Comparison of ENCODE assay signal across 10 cellular contexts in genomic region chr1:217135987-217136894, GRCh38.
DNase-seq lines count a peak whose midpoint lies in the region; ATAC-seq, FAIRE-seq and TF ChIP-seq lines count a peak whose summit lies in the region.
"Had no signal": no experiment of that assay in that cellular context is flagged by ENCODE, and none has a peak within 500 bp of the region (broad histone marks: within the 10 kb centered on the region; RNA-seq: fewer than 3 reads in every experiment).

No MANE protein-coding gene starts in this region.

- H3K27ac ChIP-seq in MM.1S (ENCODE audit: low read length) (no peak overlapping the region), gastroesophageal sphincter (peak overlapping the region in 1 of 4 donors; percentile 79), adrenal gland (no peak overlapping the region)
- H3K27ac ChIP-seq: vagina had no signal

- no peaks in the 10 kb centered on the region for H4K20me1 ChIP-seq in MM.1S (ENCODE audit: insufficient read depth, low read length)

- peaks cover 96% of the 10 kb centered on the region for H3K27me3 Mint-ChIP-seq in progenitor cell of endocrine pancreas
- peaks cover 93% of the 10 kb centered on the region for H3K27me3 Mint-ChIP-seq in stimulated activated naive CD8-positive, alpha-beta T cell treated with anti-CD3 and anti-CD28 coated beads, Interleukin-15, amount 100 ng/mL, for 72 hours

- H3K4me3 ChIP-seq in MM.1S (ENCODE audit: low read length) (peak overlapping the region; percentile 70), gastroesophageal sphincter (peak overlapping the region; percentile 31 to 58), adrenal gland (peak overlapping the region in 1 of 4 donors; percentile 49)

- peak overlapping the region; percentile 90 for H3K4me2 ChIP-seq in MM.1S (ENCODE audit: low read depth, low read length)

- H3K9ac ChIP-seq in ES-I3 (ENCODE audit: low read depth, low read length) (peak overlapping the region; percentile 52; the same call in 1 of the 2 replicates), MM.1S (ENCODE audit: low read length) (no peak overlapping the region)

- intact Hi-C loops in adrenal gland (cut with DNase I), result no loop called here

- H3K4me3 Mint-ChIP-seq in progenitor cell of endocrine pancreas (ENCODE audit: low read depth), result peak overlapping the region; percentile 72
- H3K4me3 Mint-ChIP-seq in stimulated activated naive CD8-positive, alpha-beta T cell treated with anti-CD3 and anti-CD28 coated beads, Interleukin-15, amount 100 ng/mL, for 72 hours, result peak overlapping the region in 1 of 2 donors; percentile 12

- no peak for TF ChIP-seq CTCF in MM.1S (IDR thresholded peaks at IDR 0.05; ENCODE audit: low read length)
- TF ChIP-seq CTCF in gastroesophageal sphincter (IDR thresholded peaks at IDR 0.05), result peak in 1 of 4 experiments; percentile 24
- TF ChIP-seq CTCF in progenitor cell of endocrine pancreas (IDR thresholded peaks at IDR 0.05; ENCODE audit: unreplicated experiment), result no peak
- TF ChIP-seq CTCF in adrenal gland (IDR thresholded peaks at IDR 0.05), result no peak

- peaks cover 8% of the 10 kb centered on the region; the same call in 1 of the 2 replicates for H3K27me3 ChIP-seq in MM.1S (replicated peaks; ENCODE audit: insufficient read depth, low read length)
- peaks cover 55% of the 10 kb centered on the region for H3K27me3 ChIP-seq in gastroesophageal sphincter
- peaks cover 61% of the 10 kb centered on the region for H3K27me3 ChIP-seq in adrenal gland
- H3K27me3 ChIP-seq: vagina had no signal

- DNase-seq in MM.1S (no peak), progenitor cell of endocrine pancreas (ENCODE audit: low spot score, unreplicated experiment) (no peak), H54 (ENCODE audit: insufficient read length, low spot score) (no peak), adrenal gland (no peak)
- no peak for DNase-seq in stimulated activated naive CD8-positive, alpha-beta T cell treated with anti-CD3 and anti-CD28 coated beads, Interleukin-15, amount 100 ng/mL, for 72 hours
- DNase-seq in activated naive CD4-positive, alpha-beta T cell treated with Interleukin-2 at 50 U/mL for 16 hours, result no peak

- H3K36me3 Mint-ChIP-seq in progenitor cell of endocrine pancreas (ENCODE audit: insufficient read depth), result no peaks in the 10 kb centered on the region

- H3K36me3 ChIP-seq in ES-I3 (ENCODE audit: insufficient read depth, low read length) (no peaks in the 10 kb centered on the region), MM.1S (replicated peaks; ENCODE audit: insufficient read depth, low read length) (no peaks in the 10 kb centered on the region), gastroesophageal sphincter (no peaks in the 10 kb centered on the region), adrenal gland (replicated peaks in 1 of 2) (no peaks in the 10 kb centered on the region)
- H3K36me3 ChIP-seq: vagina had no signal

- H2AFZ ChIP-seq in MM.1S (ENCODE audit: low read length), result peak overlapping the region; percentile 50

- H3K9me2 ChIP-seq in MM.1S (replicated peaks; ENCODE audit: insufficient read depth, low read length), result no peaks in the 10 kb centered on the region

- H3K4me1 ChIP-seq in ES-I3 (ENCODE audit: insufficient read depth, low read length), result peaks cover 6% of the 10 kb centered on the region; the same call in 1 of the 2 replicates
- H3K4me1 ChIP-seq in MM.1S (ENCODE audit: low read length), result no peaks in the 10 kb centered on the region
- H3K4me1 ChIP-seq in gastroesophageal sphincter, result peaks cover 0 to 37% (median 0%) of the 10 kb centered on the region in 3 donors
- peaks cover 5 to 12% of the 10 kb centered on the region in 2 donors for H3K4me1 ChIP-seq in adrenal gland (replicated peaks in 1 of 2)
- H3K4me1 ChIP-seq: vagina had no signal

- TF ChIP-seq POLR2A in gastroesophageal sphincter (IDR thresholded peaks at IDR 0.05) (no peak), H54 (IDR thresholded peaks at IDR 0.05; ENCODE audit: low read depth, low read length) (no peak), adrenal gland (IDR thresholded peaks at IDR 0.05) (no peak)

- no peak for TF ChIP-seq EP300 in gastroesophageal sphincter (IDR thresholded peaks at IDR 0.05)

- peaks cover 28% of the 10 kb centered on the region for H3K4me1 Mint-ChIP-seq in progenitor cell of endocrine pancreas (ENCODE audit: low read depth)
- H3K4me1 Mint-ChIP-seq in stimulated activated naive CD8-positive, alpha-beta T cell treated with anti-CD3 and anti-CD28 coated beads, Interleukin-15, amount 100 ng/mL, for 72 hours, result peaks cover 14% of the 10 kb centered on the region

- WGBS in gastroesophageal sphincter (ENCODE audit: low coverage in 1 of 2), 2 donors, result 37 to 38% methylated on average over 6 to 24 of the region's 36 CpGs
- 22 to 31% (median 26%) methylated on average over 28 to 36 of the region's 36 CpGs for WGBS in adrenal gland, 4 donors

- H3K79me2 ChIP-seq in MM.1S (ENCODE audit: low read length), result no peaks in the 10 kb centered on the region

- FAIRE-seq in H54 (lab: Jason Lieb, UNC), result no peak
- FAIRE-seq: islet of Langerhans had no signal

- no peaks in the 10 kb centered on the region for H3K9me3 ChIP-seq in ES-I3 (ENCODE audit: control insufficient read depth, insufficient read depth, low read length)
- H3K9me3 ChIP-seq in MM.1S (replicated peaks; ENCODE audit: insufficient read depth, low read length), result no peaks in the 10 kb centered on the region
- H3K9me3 ChIP-seq in gastroesophageal sphincter, result no peaks in the 10 kb centered on the region
- no peaks in the 10 kb centered on the region for H3K9me3 ChIP-seq in adrenal gland (replicated peaks in 1 of 3)
- H3K9me3 ChIP-seq: vagina had no signal

- no peaks in the 10 kb centered on the region for H3F3A ChIP-seq in MM.1S (ENCODE audit: insufficient read depth, low read length)

- no peaks in the 10 kb centered on the region for H3K9me3 Mint-ChIP-seq in progenitor cell of endocrine pancreas (ENCODE audit: low read depth)
- H3K9me3 Mint-ChIP-seq in stimulated activated naive CD8-positive, alpha-beta T cell treated with anti-CD3 and anti-CD28 coated beads, Interleukin-15, amount 100 ng/mL, for 72 hours, result peaks cover 6 to 10% of the 10 kb centered on the region in 2 donors

- ATAC-seq in gastroesophageal sphincter, result no peak
- ATAC-seq in stimulated activated naive CD8-positive, alpha-beta T cell treated with anti-CD3 and anti-CD28 coated beads, Interleukin-15, amount 100 ng/mL, for 72 hours, result no peak

- no peak overlapping the region for H3K27ac Mint-ChIP-seq in progenitor cell of endocrine pancreas
- no peak overlapping the region for H3K27ac Mint-ChIP-seq in stimulated activated naive CD8-positive, alpha-beta T cell treated with anti-CD3 and anti-CD28 coated beads, Interleukin-15, amount 100 ng/mL, for 72 hours
